1 cellular context compared by ENCODE assay signal in genomic region chr1:145858238-145858936, GRCh38.
TF ChIP-seq lines count a peak whose summit lies in the region.

No MANE protein-coding gene starts in this region.

TF ChIP-seq in GM23338, 12 proteins besides CTCF, POLR2A, EP300 and RAD21:
- no peak for TF ChIP-seq ZNF462 (CRISPR knock-in tag; IDR thresholded peaks at IDR 0.05)
- peak; percentile 11; the same call in 1 of the 2 replicates for TF ChIP-seq POLR2AphosphoS5 (IDR thresholded peaks at IDR 0.05; ENCODE audit: low read depth)
- no peak for TF ChIP-seq STAT1 (IDR thresholded peaks at IDR 0.05; ENCODE audit: unreplicated experiment)
